ENCODE assay signal across 24 cellular contexts in genomic region chr1:78286686-78287085, GRCh38.
DNase-seq lines count a peak whose midpoint lies in the region; ATAC-seq and TF ChIP-seq lines count a peak whose summit lies in the region.
"Had no signal": no experiment of that assay in that cellular context is flagged by ENCODE, and none has a peak within 500 bp of the region (broad histone marks: within the 10 kb centered on the region; RNA-seq: fewer than 3 reads in every experiment).

No MANE protein-coding gene starts in this region.

- peaks cover 6% of the 10 kb centered on the region for H3K9me3 Mint-ChIP-seq in MCF 10A (ENCODE audit: unreplicated experiment)
- H3K9me3 Mint-ChIP-seq: effector memory CD8-positive, alpha-beta T cell had no signal

- no peak overlapping the region for H3K4me3 Mint-ChIP-seq in MCF 10A (ENCODE audit: unreplicated experiment)
- H3K4me3 Mint-ChIP-seq: effector memory CD8-positive, alpha-beta T cell; IgD-negative memory B cell had no signal

- TF ChIP-seq CTCF in MCF 10A (IDR thresholded peaks at IDR 0.05; ENCODE audit: unreplicated experiment) (no peak), breast epithelium (IDR thresholded peaks at IDR 0.05) (no peak), fibroblast of mammary gland (conservative IDR thresholded peaks at IDR 0.05; ENCODE audit: control insufficient read depth, insufficient read depth, low read depth, low read length) (no peak), upper lobe of right lung (IDR thresholded peaks at IDR 0.05) (no peak)

- no peaks in the 10 kb centered on the region for H3K4me1 ChIP-seq in breast epithelium
- H3K4me1 ChIP-seq in adipocyte (ENCODE audit: control insufficient read depth, insufficient read depth, low read length) = peaks cover 46% of the 10 kb centered on the region
- H3K4me1 ChIP-seq in upper lobe of right lung = peaks cover 3% of the 10 kb centered on the region
- H3K4me1 ChIP-seq: transverse colon had no signal

- peaks cover 7% of the 10 kb centered on the region for H3K36me3 Mint-ChIP-seq in MCF 10A (ENCODE audit: insufficient read depth, unreplicated experiment)
- H3K36me3 Mint-ChIP-seq: IgD-negative memory B cell, naive B cell had no signal

- POLR2A ChIA-PET in MCF 10A (lab: Yijun Ruan, JAX) = interaction anchor here (0.7 to 1.8 kb wide), 2 partner anchors 55 to 94 kb away, joined by 3 to 4 read pairs; no protein-coding TSS in a partner anchor

- H3K27me3 Mint-ChIP-seq in MCF 10A (ENCODE audit: insufficient read depth, unreplicated experiment) = no peaks in the 10 kb centered on the region
- H3K27me3 Mint-ChIP-seq: effector memory CD8-positive, alpha-beta T cell; IgD-negative memory B cell had no signal

- H3K4me3 ChIP-seq in breast epithelium (no peak overlapping the region), adipocyte (ENCODE audit: low read length) (no peak overlapping the region), fibroblast of mammary gland (ENCODE audit: control insufficient read depth, low read depth, low read length) (no peak overlapping the region), upper lobe of right lung (no peak overlapping the region)
- H3K4me3 ChIP-seq: SK-N-MC, transverse colon had no signal

- BruUV-seq in MCF 10A (replicated peaks; lab: Mats Ljungman, UMichigan) = no TSS peak

- DNase-seq in MCF 10A (ENCODE audit: unreplicated experiment) (peak; percentile 87), breast epithelium (ENCODE audit: low spot score in 2 of 2) (no peak), adipocyte (ENCODE audit: low read depth) (peak; percentile 50), fibroblast of mammary gland (ENCODE audit: low read depth) (peak; percentile 82), upper lobe of right lung (no peak), DMS53 treated with DMSO at 0.1 percent for 48 hours (lab: John Stamatoyannopoulos, UW; ENCODE audit: unreplicated experiment) (no peak), GM19240 (ENCODE audit: insufficient read length, low spot score) (no peak)
- DNase-seq: 8988T; activated CD4-positive, CD25-positive, alpha-beta regulatory T cell treated with anti-CD3 and anti-CD28 coated beads, Interleukin-2, amount 50 U/mL, for 72 hours; activated effector memory CD4-positive, alpha-beta T cell treated with Interleukin-2 at 50 U/mL for 16 hours; amygdala; C1 segment of cervical spinal cord; effector memory CD8-positive, alpha-beta T cell; naive B cell; NCI-H1048; NCI-H2081 treated with DMSO at 0.1 percent for 48 hours; OCI-M1; stimulated activated naive CD8-positive, alpha-beta T cell treated with anti-CD3 and anti-CD28 coated beads, Interleukin-15, Interleukin-2, amounts not matched to agents 100 U/mL and 50 U/mL, for 24 hours; T-helper 9 cell; transverse colon had no signal

- TF ChIP-seq POLR2A in breast epithelium (IDR thresholded peaks at IDR 0.05) = no peak

- H3K36me3 ChIP-seq in breast epithelium (no peaks in the 10 kb centered on the region), adipocyte (ENCODE audit: control insufficient read depth, insufficient read depth, low read length, severe bottlenecking) (no peaks in the 10 kb centered on the region), upper lobe of right lung (no peaks in the 10 kb centered on the region)
- H3K36me3 ChIP-seq: transverse colon had no signal

- H3K9me3 ChIP-seq in breast epithelium = no peaks in the 10 kb centered on the region
- H3K9me3 ChIP-seq in adipocyte (ENCODE audit: control insufficient read depth, low read length) = no peaks in the 10 kb centered on the region
- H3K9me3 ChIP-seq in upper lobe of right lung = no peaks in the 10 kb centered on the region
- H3K9me3 ChIP-seq: transverse colon had no signal

- ATAC-seq in upper lobe of right lung = peak; percentile 38
- no peak for ATAC-seq in HG02623 (IDR thresholded peaks at IDR 0.05; ENCODE audit: unreplicated experiment)
- ATAC-seq: effector memory CD8-positive, alpha-beta T cell; sciatic nerve; stimulated activated naive CD8-positive, alpha-beta T cell treated with anti-CD3 and anti-CD28 coated beads, Interleukin-15, Interleukin-2, amounts not matched to agents 100 U/mL and 50 U/mL, for 24 hours had no signal

- peaks cover 13% of the 10 kb centered on the region for H3K4me1 Mint-ChIP-seq in MCF 10A (ENCODE audit: insufficient read depth, unreplicated experiment)
- H3K4me1 Mint-ChIP-seq: IgD-negative memory B cell, naive B cell had no signal

- CTCF ChIA-PET in MCF 10A (lab: Yijun Ruan, JAX) = interaction anchor here (0.9 to 1.2 kb wide), 2 partner anchors 11 to 331 kb away, joined by 3 to 4 read pairs; no protein-coding TSS in a partner anchor

- peak overlapping the region; percentile 78 for H3K27ac Mint-ChIP-seq in MCF 10A (ENCODE audit: low read depth, unreplicated experiment)
- H3K27ac Mint-ChIP-seq: effector memory CD8-positive, alpha-beta T cell; IgD-negative memory B cell; naive B cell had no signal

- no peak overlapping the region for H3K9ac ChIP-seq in adipocyte (ENCODE audit: low read length)

- H3K27me3 ChIP-seq in breast epithelium (no peaks in the 10 kb centered on the region), adipocyte (replicated peaks; ENCODE audit: control insufficient read depth, insufficient read depth, low read length) (no peaks in the 10 kb centered on the region), upper lobe of right lung (no peaks in the 10 kb centered on the region)
- H3K27me3 ChIP-seq: transverse colon had no signal

- intact Hi-C loops in MCF 10A (cut with micrococcal nuclease) (no loop called here), breast epithelium (cut with DNase I; ENCODE audit: low total_unique reads) (loop anchor here (10.0 kb wide), 1 partner anchor 1808 kb away; no protein-coding TSS in a partner anchor), upper lobe of right lung (cut with DNase I) (no loop called here)

- no peak overlapping the region for H3K27ac ChIP-seq in breast epithelium
- H3K27ac ChIP-seq in upper lobe of right lung = no peak overlapping the region
- H3K27ac ChIP-seq: SK-N-MC, transverse colon had no signal

Comparison
In these comparisons a context has a peak if more than half of its experiments do, and no peak if none do; other contexts are left out.
1. DNase-seq: peak in MCF 10A (single experiment), adipocyte (single experiment) and fibroblast of mammary gland (single experiment); none in breast epithelium (0 of 2), upper lobe of right lung (single experiment), DMS53 treated with DMSO at 0.1 percent for 48 hours (single experiment) and GM19240 (single experiment).